ENCODE assay signal across 13 cellular contexts in genomic region chr11:80103149-80103859, GRCh38.
DNase-seq lines count a peak whose midpoint lies in the region; ATAC-seq and TF ChIP-seq lines count a peak whose summit lies in the region.
"Had no signal": no experiment of that assay in that cellular context is flagged by ENCODE, and none has a peak within 500 bp of the region (broad histone marks: within the 10 kb centered on the region; RNA-seq: fewer than 3 reads in every experiment).

No MANE protein-coding gene starts in this region.

- TF ChIP-seq EP300 in gastroesophageal sphincter (IDR thresholded peaks at IDR 0.05), result no peak

- TF ChIP-seq POLR2A in gastroesophageal sphincter (IDR thresholded peaks at IDR 0.05), result no peak

- no peaks in the 10 kb centered on the region for H3K36me3 ChIP-seq in gastroesophageal sphincter
- H3K36me3 ChIP-seq: heart right ventricle had no signal

- H3K36me3 Mint-ChIP-seq in naive thymus-derived CD8-positive, alpha-beta T cell, result peaks cover 0 to 5% (median 0%) of the 10 kb centered on the region in 3 donors

- H3K27ac Mint-ChIP-seq in naive thymus-derived CD8-positive, alpha-beta T cell, result peak overlapping the region in 1 of 10 donors; percentile 29
- H3K27ac Mint-ChIP-seq: activated T-helper 17 cell treated with anti-CD3 and anti-CD28 coated beads, Interleukin-2, amount 50 U/mL, for 72 hours had no signal

- H3K4me3 Mint-ChIP-seq in naive thymus-derived CD8-positive, alpha-beta T cell, result no peak overlapping the region
- H3K4me3 Mint-ChIP-seq: activated T-helper 17 cell treated with anti-CD3 and anti-CD28 coated beads, Interleukin-2, amount 50 U/mL, for 72 hours had no signal

- no peaks in the 10 kb centered on the region for H3K27me3 ChIP-seq in gastroesophageal sphincter

- no peaks in the 10 kb centered on the region for H3K4me1 Mint-ChIP-seq in naive thymus-derived CD8-positive, alpha-beta T cell
- H3K4me1 Mint-ChIP-seq: activated T-helper 17 cell treated with anti-CD3 and anti-CD28 coated beads, Interleukin-2, amount 50 U/mL, for 72 hours had no signal

- peaks cover 0 to 17% (median 7%) of the 10 kb centered on the region in 9 donors for H3K9me3 Mint-ChIP-seq in naive thymus-derived CD8-positive, alpha-beta T cell

- no peaks in the 10 kb centered on the region for H3K4me1 ChIP-seq in gastroesophageal sphincter
- H3K4me1 ChIP-seq: heart right ventricle had no signal

- POLR2A ChIA-PET in naive thymus-derived CD8-positive, alpha-beta T cell (lab: Charles Lee), result no interaction called here

- DNase-seq in ELR (ENCODE audit: low read depth) (peak; percentile 95), RPMI7951 (ENCODE audit: low read depth) (peak; percentile 93), fibroblast of gingiva (ENCODE audit: low read depth) (peak; percentile 84), renal cortical epithelial cell (ENCODE audit: low read depth) (peak; percentile 97), pons (ENCODE audit: low spot score) (no peak), posterior cingulate gyrus (no peak)
- no peak for DNase-seq in naive thymus-derived CD8-positive, alpha-beta T cell
- DNase-seq: heart right ventricle, NCI-H2081 treated with DMSO at 0.1 percent for 48 hours, SHP77 treated with DMSO at 0.1 percent for 48 hours had no signal

- H3K4me3 ChIP-seq in gastroesophageal sphincter, result no peak overlapping the region
- H3K4me3 ChIP-seq: heart right ventricle, lung had no signal

- no peaks in the 10 kb centered on the region for H3K9me3 ChIP-seq in gastroesophageal sphincter
- H3K9me3 ChIP-seq: heart right ventricle had no signal

- intact Hi-C loops in posterior cingulate gyrus (cut with DNase I), result no loop called here

- H3K27ac ChIP-seq in gastroesophageal sphincter, result no peak overlapping the region
- H3K27ac ChIP-seq: heart right ventricle had no signal

- no peaks in the 10 kb centered on the region for H3K27me3 Mint-ChIP-seq in naive thymus-derived CD8-positive, alpha-beta T cell
- H3K27me3 Mint-ChIP-seq: activated T-helper 17 cell treated with anti-CD3 and anti-CD28 coated beads, Interleukin-2, amount 50 U/mL, for 72 hours had no signal

- TF ChIP-seq CTCF in gastroesophageal sphincter (IDR thresholded peaks at IDR 0.05), result no peak

- WGBS in gastroesophageal sphincter (ENCODE audit: low coverage in 1 of 2), 2 donors, result 85 to 93% methylated on average over 3 of the region's 4 CpGs

- ATAC-seq in gastroesophageal sphincter, result no peak
- ATAC-seq in naive thymus-derived CD8-positive, alpha-beta T cell, result no peak
- ATAC-seq: activated T-helper 17 cell treated with anti-CD3 and anti-CD28 coated beads, Interleukin-2, amount 50 U/mL, for 72 hours; heart right ventricle had no signal

Comparison
In these comparisons a context has a peak if more than half of its experiments do, and no peak if none do; other contexts are left out.
1. DNase-seq: peak in ELR (single experiment), RPMI7951 (single experiment), fibroblast of gingiva (single experiment) and renal cortical epithelial cell (single experiment); none in pons (single experiment), posterior cingulate gyrus (0 of 10) and naive thymus-derived CD8-positive, alpha-beta T cell (0 of 10).